ENCODE assay signal across 24 cellular contexts in genomic region chr1:177077006-177077405, GRCh38.
"Had no signal": no experiment of that assay in that cellular context is flagged by ENCODE, and none has a peak within 500 bp of the region (broad histone marks: within the 10 kb centered on the region; RNA-seq: fewer than 3 reads in every experiment).

No MANE protein-coding gene starts in this region.

- ATAC-seq: foreskin keratinocyte; left lobe of liver; naive thymus-derived CD4-positive, alpha-beta T cell; sciatic nerve had no signal

- H3K4me1 ChIP-seq: colonic mucosa, foreskin keratinocyte, neural progenitor cell, prostate gland, right atrium auricular region, vagina had no signal

- H3K27me3 ChIP-seq: colonic mucosa, esophagus muscularis mucosa, foreskin keratinocyte, neural progenitor cell, right atrium auricular region, stomach, thyroid gland, vagina had no signal

- DNase-seq: colonic mucosa; effector CD8-positive, alpha-beta T cell; endodermal cell; foreskin keratinocyte; naive thymus-derived CD4-positive, alpha-beta T cell; nucleus accumbens; stimulated activated CD4-positive, alpha-beta T cell treated with anti-CD3 and anti-CD28 coated beads, Interleukin-12 subunit alpha, Interleukin-12 subunit beta, amount 100 ng/mL, for 4 hours; stimulated activated CD4-positive, alpha-beta T cell treated with anti-CD3 and anti-CD28 coated beads, Interleukin-1b, Interleukin-23, amount 100 ng/mL, for 48 hours; stimulated activated CD4-positive, alpha-beta T cell treated with anti-CD3 and anti-CD28 coated beads, Interleukin-4, amount 100 ng/mL, for 1 hour; stimulated activated CD8-positive, alpha-beta memory T cell treated with anti-CD3 and anti-CD28 coated beads, Interleukin-4, amount 100 ng/mL, for 48 hours; stimulated activated naive CD4-positive, alpha-beta T cell treated with Interleukin-2 at 50 U/mL for 16 hours; stomach; thyroid gland; trophoblast cell had no signal

- H3K9ac ChIP-seq: neural progenitor cell had no signal

- H3K36me3 ChIP-seq: colonic mucosa, esophagus muscularis mucosa, neural progenitor cell, prostate gland, right atrium auricular region, stomach, thyroid gland, vagina had no signal

- H3K27ac ChIP-seq: colonic mucosa, epithelial cell of prostate, esophagus muscularis mucosa, foreskin keratinocyte, neural progenitor cell, prostate gland, right atrium auricular region, stomach, vagina had no signal

- H2AFZ ChIP-seq: neural progenitor cell had no signal

- H3K4me3 ChIP-seq: colonic mucosa, esophagus muscularis mucosa, lung, neural progenitor cell, prostate gland, right atrium auricular region, smooth muscle cell, stomach, thyroid gland, vagina had no signal

- H3K4me2 ChIP-seq: neural progenitor cell, smooth muscle cell had no signal

- H3K9me3 ChIP-seq: colonic mucosa, esophagus muscularis mucosa, prostate gland, right atrium auricular region, stomach, thyroid gland, vagina had no signal
